29 cellular contexts compared by ENCODE assay signal in genomic region chr1:177786346-177786745, GRCh38.
"Had no signal": no experiment of that assay in that cellular context is flagged by ENCODE, and none has a peak within 500 bp of the region (broad histone marks: within the 10 kb centered on the region; RNA-seq: fewer than 3 reads in every experiment).

No MANE protein-coding gene starts in this region.

- H3K9me3 ChIP-seq: heart left ventricle, left lung, lower lobe of right lung, mucosa of descending colon, ovary, right atrium auricular region, right lobe of liver, stomach, suprapubic skin, thoracic aorta, tibial artery, upper lobe of right lung had no signal

- H3K27me3 Mint-ChIP-seq: natural killer cell treated with Interleukin-12 subunit alpha and Interleukin-12 subunit beta and Interleukin-15 and Interleukin-18, amount 100 ng/mL, for 72 hours; stimulated activated naive B cell treated with anti-CD40 and anti-IgM and Interleukin-4, amounts not matched to agents 10 μg/mL and 1 μg/mL and 100 μg/mL, for 72 hours had no signal

- H3K4me3 Mint-ChIP-seq: naive thymus-derived CD4-positive, alpha-beta T cell; natural killer cell treated with Interleukin-12 subunit alpha and Interleukin-12 subunit beta and Interleukin-15 and Interleukin-18, amount 100 ng/mL, for 72 hours; stimulated activated naive B cell treated with anti-CD40 and anti-IgM and Interleukin-4, amounts not matched to agents 10 μg/mL and 1 μg/mL and 100 μg/mL, for 72 hours had no signal

- H3K4me1 Mint-ChIP-seq: naive thymus-derived CD4-positive, alpha-beta T cell; stimulated activated naive B cell treated with anti-CD40 and anti-IgM and Interleukin-4, amounts not matched to agents 10 μg/mL and 1 μg/mL and 100 μg/mL, for 72 hours had no signal

- H3K36me3 Mint-ChIP-seq: naive thymus-derived CD4-positive, alpha-beta T cell; natural killer cell treated with Interleukin-12 subunit alpha and Interleukin-12 subunit beta and Interleukin-15 and Interleukin-18, amount 100 ng/mL, for 72 hours; stimulated activated naive B cell treated with anti-CD40 and anti-IgM and Interleukin-4, amounts not matched to agents 10 μg/mL and 1 μg/mL and 100 μg/mL, for 72 hours had no signal

- H3K4me3 ChIP-seq: heart left ventricle, left lung, lower lobe of right lung, mucosa of descending colon, ovary, right atrium auricular region, right lobe of liver, skin epidermis, stomach, suprapubic skin, thoracic aorta, tibial artery, upper lobe of right lung had no signal

- H3K27ac ChIP-seq: heart left ventricle, left lung, lower lobe of right lung, ovary, right atrium auricular region, right lobe of liver, skin epidermis, stomach, suprapubic skin, thoracic aorta, tibial artery, upper lobe of right lung had no signal

- H3K27ac Mint-ChIP-seq: naive thymus-derived CD4-positive, alpha-beta T cell; natural killer cell treated with Interleukin-12 subunit alpha and Interleukin-12 subunit beta and Interleukin-15 and Interleukin-18, amount 100 ng/mL, for 72 hours; progenitor cell of endocrine pancreas; stimulated activated naive B cell treated with anti-CD40 and anti-IgM and Interleukin-4, amounts not matched to agents 10 μg/mL and 1 μg/mL and 100 μg/mL, for 72 hours had no signal

- H3K4me1 ChIP-seq: heart left ventricle, left lung, lower lobe of right lung, right atrium auricular region, right lobe of liver, stomach, suprapubic skin, tibial artery, upper lobe of right lung had no signal

- H3K36me3 ChIP-seq: heart left ventricle, left lung, lower lobe of right lung, ovary, right atrium auricular region, right lobe of liver, stomach, suprapubic skin, thoracic aorta, tibial artery, upper lobe of right lung had no signal

- H3K27me3 ChIP-seq: left lung, ovary, right atrium auricular region, right lobe of liver, stomach, suprapubic skin, upper lobe of right lung had no signal

- DNase-seq: heart left ventricle; hypothalamus; kidney glomerular epithelial cell; left colon; left lung; lower lobe of right lung; mammary epithelial cell; mesenchymal stem cell; midbrain; mucosa of descending colon; naive thymus-derived CD4-positive, alpha-beta T cell; ovary; right lobe of liver; stimulated activated CD4-positive, alpha-beta T cell treated with anti-CD3 and anti-CD28 coated beads, Interleukin-12 subunit alpha, Interleukin-12 subunit beta, amount 100 ng/mL, for 4 hours; stimulated activated CD4-positive, alpha-beta T cell treated with anti-CD3 and anti-CD28 coated beads, Interleukin-15, amount 100 ng/mL, for 24 hours; stimulated activated CD4-positive, alpha-beta T cell treated with anti-CD3 and anti-CD28 coated beads, Interleukin-2, amount 100 ng/mL, for 24 hours; stimulated activated CD4-positive, alpha-beta T cell treated with anti-CD3 and anti-CD28 coated beads, Interleukin-4, amount 100 ng/mL, for 1 hour; stimulated activated naive B cell treated with anti-CD40 and anti-IgM and Interleukin-4, amounts not matched to agents 10 μg/mL and 1 μg/mL and 100 μg/mL, for 72 hours; stimulated activated naive CD8-positive, alpha-beta T cell treated with anti-CD3 and anti-CD28 coated beads, Interleukin-15, Interleukin-2, amounts not matched to agents 100 U/mL and 50 U/mL, for 24 hours; stomach; tibial artery; trophoblast cell; upper lobe of right lung had no signal
